Comparison of ENCODE assay signal across 9 cellular contexts in the genomic region with DNA sequence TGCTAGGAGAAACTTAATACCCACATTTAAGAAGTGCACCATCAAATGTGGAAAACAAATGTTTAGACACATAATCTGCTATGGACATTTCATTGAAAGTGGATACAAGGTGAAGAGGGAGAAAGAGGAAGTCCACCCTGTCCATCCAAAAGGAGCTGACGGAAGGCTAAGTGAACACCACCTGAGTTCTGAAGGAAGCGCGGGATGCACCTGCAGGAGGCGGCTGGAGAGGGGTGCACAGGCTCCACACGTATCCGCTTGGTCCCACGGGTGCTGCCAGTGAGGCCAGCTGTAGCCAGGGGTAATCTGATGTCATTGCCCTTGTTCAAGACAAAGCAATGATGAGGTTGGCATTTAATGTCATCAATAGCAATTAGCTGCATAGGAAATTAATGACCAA.
"Had no signal": no experiment of that assay in that cellular context is flagged by ENCODE, and none has a peak within 500 bp of the region (broad histone marks: within the 10 kb centered on the region; RNA-seq: fewer than 3 reads in every experiment).

No MANE protein-coding gene starts in this region.

- DNase-seq: GM23248, GOT3, H7, HFFc6, IMR-90, KBM-7 had no signal

- ATAC-seq: HCT116 had no signal

- H3K4me1 ChIP-seq: HAP-1 had no signal

- H3K27ac ChIP-seq: GM23248, HL-60 had no signal

- H3K4me3 Mint-ChIP-seq: HFFc6 had no signal

- H3K9ac ChIP-seq: GM23248 had no signal

- H3K36me3 ChIP-seq: HAP-1 had no signal

- H2AFZ ChIP-seq: GM23248 had no signal

- H3K4me3 ChIP-seq: GM23248, HAP-1 had no signal

- H3K27ac Mint-ChIP-seq: HFFc6 had no signal

- H3K9me3 ChIP-seq: HAP-1 had no signal
